Comparison of ENCODE assay signal across 20 cellular contexts in the genomic region with DNA sequence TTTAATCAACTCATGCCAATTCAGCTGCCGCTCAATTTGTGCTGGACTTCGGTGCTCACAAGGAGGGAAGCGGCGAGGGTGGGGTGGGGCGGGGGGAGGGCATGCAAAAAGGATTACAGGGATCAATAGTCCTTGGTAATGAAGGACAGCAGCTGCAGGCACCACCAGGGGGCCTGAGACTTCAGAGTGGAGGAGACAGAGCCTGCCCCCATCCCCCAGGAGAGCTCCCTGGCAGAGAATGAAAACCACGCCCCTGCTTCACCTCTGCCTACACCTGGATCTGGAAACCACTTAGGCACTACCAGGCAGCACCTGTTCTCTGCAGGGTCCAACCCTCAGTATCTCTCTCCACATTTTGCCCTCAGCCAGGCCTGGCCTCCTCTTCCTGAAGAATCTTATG.
A peak's percentile ranks its signal among the peaks of the same experiment; 100 is the strongest.
DNase-seq lines count a peak whose midpoint lies in the region; TF ChIP-seq lines count a peak whose summit lies in the region.
"Had no signal": no experiment of that assay in that cellular context is flagged by ENCODE, and none has a peak within 500 bp of the region (broad histone marks: within the 10 kb centered on the region; RNA-seq: fewer than 3 reads in every experiment).

No MANE protein-coding gene starts in this region.

- no peak overlapping the region for H3K4me3 Mint-ChIP-seq in endodermal cell
- H3K4me3 Mint-ChIP-seq: activated CD4-positive, alpha-beta memory T cell treated with anti-CD3 and anti-CD28 coated beads for 36 hours had no signal

- TF ChIP-seq CTCF in endodermal cell (conservative IDR thresholded peaks at IDR 0.05) (peak; percentile 77), brain microvascular endothelial cell (IDR thresholded peaks at IDR 0.05; ENCODE audit: low read depth, low read length, missing control alignments) (no peak)

- in situ Hi-C loops in brain microvascular endothelial cell (cut with HindIII; ENCODE audit: low pct_ligation_motif_present, low sequenced_read_pairs) = no loop called here

- no peak overlapping the region for H3K27ac Mint-ChIP-seq in endodermal cell
- H3K27ac Mint-ChIP-seq: activated CD4-positive, alpha-beta memory T cell treated with anti-CD3 and anti-CD28 coated beads for 36 hours had no signal

- H3K27ac ChIP-seq in endodermal cell (ENCODE audit: low read depth, low read length) (no peak overlapping the region), brain microvascular endothelial cell (no peak overlapping the region)
- H3K27ac ChIP-seq: ascending aorta, thoracic aorta had no signal

- no peaks in the 10 kb centered on the region for H3K27me3 Mint-ChIP-seq in endodermal cell (ENCODE audit: insufficient read depth)
- H3K27me3 Mint-ChIP-seq: activated CD4-positive, alpha-beta memory T cell treated with anti-CD3 and anti-CD28 coated beads for 36 hours had no signal

- H3K9me3 ChIP-seq in endodermal cell (ENCODE audit: control insufficient read depth, low read length) = no peaks in the 10 kb centered on the region
- H3K9me3 ChIP-seq: ascending aorta, mucosa of descending colon, thoracic aorta had no signal

- peaks cover 14% of the 10 kb centered on the region for H3K9me3 Mint-ChIP-seq in endodermal cell
- H3K9me3 Mint-ChIP-seq: activated CD4-positive, alpha-beta memory T cell treated with anti-CD3 and anti-CD28 coated beads for 36 hours had no signal

- DNase-seq in NCI-H748 (lab: John Stamatoyannopoulos, UW; ENCODE audit: unreplicated experiment) (peak; percentile 79), NCI-H748 treated with DMSO at 0.1 percent for 48 hours (lab: John Stamatoyannopoulos, UW) (no peak), NCI-H345 (lab: John Stamatoyannopoulos, UW) (peak; percentile 90), endodermal cell (peak; percentile 88), HuH-7 (ENCODE audit: low spot score) (no peak), brain microvascular endothelial cell (no peak), activated T-cell treated with anti-CD3 and anti-CD28 coated beads for 4 hours (no peak)
- DNase-seq in activated CD8-positive, alpha-beta memory T cell treated with anti-CD3 and anti-CD28 coated beads for 24 hours = no peak
- DNase-seq: ACHN; activated CD4-positive, alpha-beta memory T cell treated with anti-CD3 and anti-CD28 coated beads for 36 hours; activated gamma-delta T cell; dermis blood vessel endothelial cell; KG1; mucosa of descending colon; NCI-H446; Right ventricle myocardium superior; stimulated activated CD4-positive, alpha-beta T cell treated with anti-CD3 and anti-CD28 coated beads, Interleukin-15, amount 100 ng/mL, for 24 hours; T1000 had no signal

- H3K27me3 ChIP-seq in endodermal cell (ENCODE audit: control insufficient read depth, insufficient read depth, low read length, poor library complexity, severe bottlenecking) (no peaks in the 10 kb centered on the region), brain microvascular endothelial cell (replicated peaks) (no peaks in the 10 kb centered on the region)
- H3K27me3 ChIP-seq: ascending aorta had no signal

- H3K36me3 ChIP-seq in endodermal cell (ENCODE audit: control insufficient read depth, insufficient read depth, low read length) (no peaks in the 10 kb centered on the region), brain microvascular endothelial cell (replicated peaks) (no peaks in the 10 kb centered on the region)
- H3K36me3 ChIP-seq: ascending aorta, thoracic aorta had no signal

- peaks cover 2% of the 10 kb centered on the region for H3K4me1 ChIP-seq in endodermal cell (ENCODE audit: control insufficient read depth, insufficient read depth, low read length)
- H3K4me1 ChIP-seq: ascending aorta had no signal

- WGBS in endodermal cell (ENCODE audit: insufficient coverage in 1 of 2, insufficient read length in 1 of 2), 2 experiments = 59% methylated on average over 6 of the region's 6 CpGs; no CpG with 5 or more reads in 1 of the 2 experiments

- no peak overlapping the region for H3K4me3 ChIP-seq in endodermal cell (ENCODE audit: low read length)
- H3K4me3 ChIP-seq in brain microvascular endothelial cell (ENCODE audit: low read depth, low read length) = no peak overlapping the region
- H3K4me3 ChIP-seq: ascending aorta, mucosa of descending colon, thoracic aorta had no signal

- H3K36me3 Mint-ChIP-seq in endodermal cell (ENCODE audit: low read depth) = no peaks in the 10 kb centered on the region
- H3K36me3 Mint-ChIP-seq: activated CD4-positive, alpha-beta memory T cell treated with anti-CD3 and anti-CD28 coated beads for 36 hours had no signal

- H3K9ac ChIP-seq in endodermal cell (ENCODE audit: extremely low read depth, low read length, poor library complexity, severe bottlenecking) = no peak overlapping the region

- peaks cover 10% of the 10 kb centered on the region for H3K4me1 Mint-ChIP-seq in endodermal cell

Comparison
In these comparisons a context has a peak if more than half of its experiments do, and no peak if none do; other contexts are left out.
1. DNase-seq: peak in NCI-H748 (single experiment), NCI-H345 (single experiment) and endodermal cell (single experiment); none in NCI-H748 treated with DMSO at 0.1 percent for 48 hours (single experiment), activated CD8-positive, alpha-beta memory T cell treated with anti-CD3 and anti-CD28 coated beads for 24 hours (single experiment), HuH-7 (single experiment), brain microvascular endothelial cell (single experiment) and activated T-cell treated with anti-CD3 and anti-CD28 coated beads for 4 hours (single experiment).